In genomic region chr1:175742790-175743459, GRCh38 we compare ENCODE assay signal across 12 cellular contexts. TPM values are rescaled to one million over a fixed set of nuclear protein-coding genes. Genes with fewer than 3 reads are reported as not detected.
DNase-seq lines count a peak whose midpoint lies in the region; ATAC-seq, FAIRE-seq and TF ChIP-seq lines count a peak whose summit lies in the region.
"Had no signal": no experiment of that assay in that cellular context is flagged by ENCODE, and none has a peak within 500 bp of the region (broad histone marks: within the 10 kb centered on the region; RNA-seq: fewer than 3 reads in every experiment).

No MANE protein-coding gene starts in this region.

- TF ChIP-seq RAD21 in K562 (CRISPR knock-in tag; conservative IDR thresholded peaks at IDR 0.05 in 1 of 2, IDR thresholded peaks at IDR 0.05 in 1 of 2): no peak

- no peak overlapping the region for H3K9ac ChIP-seq in K562 (ENCODE audit: insufficient read depth in 1 of 2, low read depth in 2 of 2, low read length in 2 of 2)
- H3K9ac ChIP-seq: KMS-11 had no signal

- in situ Hi-C loops in K562 (cut with MboI): no loop called here

- 2% methylated on average over 18 of the region's 18 CpGs for WGBS in K562 (ENCODE audit: insufficient coverage, low coverage, missing lambda C conversion rate)

- POLR2A ChIA-PET in K562 (lab: Yijun Ruan, JAX): interaction anchor here (0.6 to 1.8 kb wide), 5 partner anchors 9 to 1000 kb away, joined by 3 to 6 read pairs (median 3); no protein-coding TSS in a partner anchor

- no peak for TF ChIP-seq POLR2A in K562 (conservative IDR thresholded peaks at IDR 0.05)

- no TSS peak for BruUV-seq in K562 (replicated peaks; lab: Mats Ljungman, UMichigan)

- H3K4me3 ChIP-seq in LNCaP clone FGC (ENCODE audit: low read depth, low read length): no peak overlapping the region
- no peak overlapping the region for H3K4me3 ChIP-seq in K562

- no peaks in the 10 kb centered on the region for H3K36me3 ChIP-seq in K562 (ENCODE audit: control insufficient read depth, insufficient read depth, low read length)
- H3K36me3 ChIP-seq: upper lobe of left lung had no signal

- no peak overlapping the region for H2AFZ ChIP-seq in K562 (ENCODE audit: low read depth, low read length)

- no peaks in the 10 kb centered on the region for H4K20me1 ChIP-seq in K562 (replicated peaks; ENCODE audit: control insufficient read depth, insufficient read depth, low read length)

- FAIRE-seq in K562 (lab: Jason Lieb, UNC): no peak

- H3K4me2 ChIP-seq in K562 (ENCODE audit: insufficient read depth, low read length): no peak overlapping the region
- H3K4me2 ChIP-seq: KMS-11 had no signal

- no peaks in the 10 kb centered on the region for H3K9me1 ChIP-seq in K562 (ENCODE audit: control insufficient read depth, insufficient read depth, low read length)

- TF ChIP-seq EP300 in K562 (IDR thresholded peaks at IDR 0.05; ENCODE audit: low read length): no peak

- peak; percentile 86 for ATAC-seq in K562
- ATAC-seq: activated T-helper 17 cell treated with anti-CD3 and anti-CD28 coated beads, Interleukin-2, amount 50 U/mL, for 72 hours; natural killer cell treated with Interleukin-12 subunit alpha and Interleukin-12 subunit beta and Interleukin-15 and Interleukin-18, amount 100 ng/mL, for 72 hours had no signal

- H3K4me1 ChIP-seq in K562 (replicated peaks in 1 of 2; ENCODE audit: control insufficient read depth in 2 of 2, insufficient read depth in 2 of 2, low read length in 2 of 2): no peaks in the 10 kb centered on the region

- TF ChIP-seq CTCF in LNCaP clone FGC (IDR thresholded peaks at IDR 0.05; ENCODE audit: control insufficient read depth, extremely low read depth, insufficient read depth) (no peak), K562 (IDR thresholded peaks at IDR 0.05 in 2 of 3, conservative IDR thresholded peaks at IDR 0.05 in 1 of 3; ENCODE audit: insufficient read depth in 2 of 3, low read depth in 1 of 3, low read length in 3 of 3) (no peak)

- H3K9me3 ChIP-seq in K562 (replicated peaks; ENCODE audit: control insufficient read depth, insufficient read depth, low read depth, low read length): no peaks in the 10 kb centered on the region
- H3K9me3 ChIP-seq: upper lobe of left lung had no signal

- CTCF ChIA-PET in K562 (lab: Yijun Ruan, JAX; ENCODE audit: low intra/inter-chr PET ratio): no interaction called here

- H3K27me3 ChIP-seq in K562 (ENCODE audit: control insufficient read depth in 2 of 2, insufficient read depth in 2 of 2, low read length in 2 of 2): peaks cover 0 to 6% of the 10 kb centered on the region in 2 experiments; a peak in 1 of 5 replicates
- H3K27me3 ChIP-seq: upper lobe of left lung had no signal

- H3K79me2 ChIP-seq in K562 (ENCODE audit: control insufficient read depth, insufficient read depth, low read length): no peaks in the 10 kb centered on the region

- no peak overlapping the region for H3K27ac ChIP-seq in K562 (ENCODE audit: extremely low read depth, low read depth, low read length)
- H3K27ac ChIP-seq: KMS-11, upper lobe of left lung had no signal

- DNase-seq in CD1c-positive myeloid dendritic cell (ENCODE audit: extremely low spot score) (peak; percentile 2), LNCaP clone FGC (ENCODE audit: low read depth) (peak; percentile 17), K562 (ENCODE audit: extremely low read depth in 1 of 4, low spot score in 3 of 4) (peak in 2 of 4 experiments; percentile 19 to 32), kidney glomerular epithelial cell (lab: John Stamatoyannopoulos, UW) (peak; percentile 57), dedifferentiated amniotic fluid mesenchymal stem cell (ENCODE audit: extremely low spot score) (no peak), NCI-H510A treated with DMSO at 0.1 percent for 48 hours (lab: John Stamatoyannopoulos, UW) (no peak)
- DNase-seq in NK-92 treated with Interleukin-12 subunit alpha and Interleukin-12 subunit beta, amount 100 ng/mL, for 24 hours (lab: John Stamatoyannopoulos, UW): no peak
- DNase-seq in activated effector memory CD4-positive, alpha-beta T cell treated with Interleukin-2 at 50 U/mL for 16 hours: no peak

- intact Hi-C loops in K562 (cut with micrococcal nuclease): loop anchor here (10.0 kb wide), 1 partner anchor 258 kb away; no protein-coding TSS in a partner anchor

TF ChIP-seq in K562, 482 proteins besides CTCF, POLR2A, EP300 and RAD21 (continues in another document):
- TF ChIP-seq TBP (optimal IDR thresholded peaks at IDR 0.05; ENCODE audit: low read depth, low read length) (no peak), ETS2 (tag; IDR thresholded peaks at IDR 0.05; ENCODE audit: borderline replicate concordance, poor library complexity, severe bottlenecking) (no peak), CBX1 (IDR thresholded peaks at IDR 0.05; ENCODE audit: low read depth) (no peak), MIER1 (IDR thresholded peaks at IDR 0.05; ENCODE audit: low read depth) (peak; percentile 92), ASH1L (IDR thresholded peaks at IDR 0.05; ENCODE audit: borderline replicate concordance, low read depth, partially characterized antibody) (no peak), ZNF124 (CRISPR knock-in tag; IDR thresholded peaks at IDR 0.05) (no peak), ATF3 (IDR thresholded peaks at IDR 0.05) (no peak), ATF3 (CRISPR knock-in tag; conservative IDR thresholded peaks at IDR 0.05) (no peak), SREBF2 (CRISPR knock-in tag; IDR thresholded peaks at IDR 0.05) (no peak), ZBTB2 (IDR thresholded peaks at IDR 0.05) (no peak), SMARCA4 (IDR thresholded peaks at IDR 0.05) (no peak), ZNF785 (CRISPR knock-in tag; IDR thresholded peaks at IDR 0.05) (no peak), REST (CRISPR knock-in tag; IDR thresholded peaks at IDR 0.05; ENCODE audit: low read depth) (peak; percentile 90), HDAC1 (IDR thresholded peaks at IDR 0.05) (peak in 1 of 2 experiments; percentile 28; a peak in 1 of 4 replicates)

RNA-seq across cellular contexts. Expression of gene TNR, which starts 0.5 kb away (rescaled TPM):
- not detected in 2 replicates for total RNA-seq in K562 (2011; cell fraction: chromatin; rRNA removed; ENCODE audit: low replicate concordance)
- total RNA-seq in K562 (2011; cell fraction: nucleolus; rRNA removed): not detected in 2 replicates
- not detected in 2 replicates for total RNA-seq in K562 (2011; cell fraction: nucleoplasm; rRNA removed)
- not detected in 2 replicates for total RNA-seq in K562 (2014; rRNA removed)
- total RNA-seq in K562 (2014; rRNA removed; fragmentation: Illumina TruSeq; extraction: Trizol): not detected in 2 replicates
- not detected in 2 replicates for total RNA-seq in K562 (2015; rRNA removed; fragmentation: Illumina TruSeq; extraction: Trizol)
- not detected in 2 replicates for total RNA-seq in K562 (2021)
- polyA plus RNA-seq in K562 (2011; rRNA removed): not detected in 2 replicates
- not detected in 2 replicates for polyA plus RNA-seq in K562 (2011; cell fraction: cytosol; rRNA removed)
- polyA plus RNA-seq in K562 (2011; cell fraction: nucleus; rRNA removed): not detected in 2 replicates
- not detected in 2 replicates for polyA plus RNA-seq in K562 (2012)
- polyA plus RNA-seq in K562 (2014; fragmentation: Illumina TruSeq; extraction: Trizol): not detected in 2 replicates
- not detected for polyA plus RNA-seq in K562 (2014; fragmentation: Nextera tagmentation; extraction: Ambion mirVana)
- polyA plus RNA-seq in K562 (2014; rRNA removed): not detected in 2 replicates
- polyA minus RNA-seq in K562 (2011; rRNA and poly(A)+ RNA removed): not detected in 2 replicates
- not detected in 2 replicates for polyA minus RNA-seq in K562 (2011; cell fraction: cytosol; rRNA and poly(A)+ RNA removed)
- polyA minus RNA-seq in K562 (2011; cell fraction: nucleus; rRNA and poly(A)+ RNA removed): not detected in 2 replicates
- total RNA-seq: activated T-helper 17 cell treated with anti-CD3 and anti-CD28 coated beads, Interleukin-2, amount 50 U/mL, for 72 hours; natural killer cell treated with Interleukin-12 subunit alpha and Interleukin-12 subunit beta and Interleukin-15 and Interleukin-18, amount 100 ng/mL, for 72 hours had no signal

Comparison
In these comparisons a context has a peak if more than half of its experiments do, and no peak if none do; other contexts are left out.
1. DNase-seq: peak in CD1c-positive myeloid dendritic cell (single experiment), LNCaP clone FGC (single experiment) and kidney glomerular epithelial cell (single experiment); none in dedifferentiated amniotic fluid mesenchymal stem cell (single experiment), NCI-H510A treated with DMSO at 0.1 percent for 48 hours (single experiment), NK-92 treated with Interleukin-12 subunit alpha and Interleukin-12 subunit beta, amount 100 ng/mL, for 24 hours (single experiment) and activated effector memory CD4-positive, alpha-beta T cell treated with Interleukin-2 at 50 U/mL for 16 hours (single experiment).